Comparison of ENCODE assay signal across 10 cellular contexts in genomic region chr10:88070080-88070880, GRCh38.
DNase-seq lines count a peak whose midpoint lies in the region; ATAC-seq and TF ChIP-seq lines count a peak whose summit lies in the region.
"Had no signal": no experiment of that assay in that cellular context is flagged by ENCODE, and none has a peak within 500 bp of the region (broad histone marks: within the 10 kb centered on the region; RNA-seq: fewer than 3 reads in every experiment).

No MANE protein-coding gene starts in this region.

- DNase-seq in NB4 (ENCODE audit: low read depth) = peak; percentile 98
- DNase-seq in midbrain (lab: John Stamatoyannopoulos, UW) = no peak
- no peak for DNase-seq in COR-L47 (lab: John Stamatoyannopoulos, UW)
- DNase-seq in CD4-positive, alpha-beta memory T cell = no peak
- DNase-seq in OCI-M1 (lab: John Stamatoyannopoulos, UW) = no peak
- DNase-seq: stimulated activated naive CD8-positive, alpha-beta T cell treated with anti-CD3 and anti-CD28 coated beads, Interleukin-15, amount 100 ng/mL, for 72 hours had no signal

- H3K36me3 Mint-ChIP-seq in CD4-positive, alpha-beta memory T cell = no peaks in the 10 kb centered on the region
- H3K36me3 Mint-ChIP-seq: brain had no signal

- H3K27me3 Mint-ChIP-seq in CD4-positive, alpha-beta memory T cell = no peaks in the 10 kb centered on the region
- H3K27me3 Mint-ChIP-seq: brain; stimulated activated naive CD8-positive, alpha-beta T cell treated with anti-CD3 and anti-CD28 coated beads, Interleukin-15, amount 100 ng/mL, for 72 hours had no signal

- CTCF ChIA-PET in CD4-positive, alpha-beta memory T cell (lab: Charles Lee; ENCODE audit: partially characterized antibody) = no interaction called here

- no peaks in the 10 kb centered on the region for H3K9me3 ChIP-seq in neutrophil
- no peaks in the 10 kb centered on the region for H3K9me3 ChIP-seq in CD4-positive, alpha-beta memory T cell (ENCODE audit: control insufficient read depth in 1 of 2, low read length in 2 of 2)

- peaks cover 78 to 79% of the 10 kb centered on the region in 2 experiments for H3K4me1 ChIP-seq in neutrophil (ENCODE audit: control insufficient read depth in 1 of 2, insufficient read depth in 1 of 2, low read depth in 1 of 2, low read length in 1 of 2)
- H3K4me1 ChIP-seq in CD4-positive, alpha-beta memory T cell (ENCODE audit: insufficient read depth, low read length) = peaks cover 29% of the 10 kb centered on the region

- peak overlapping the region; percentile 95 for H3K27ac ChIP-seq in neutrophil
- H3K27ac ChIP-seq in CD4-positive, alpha-beta memory T cell (ENCODE audit: low read depth, low read length) = no peak overlapping the region

- no peak overlapping the region for H3K4me3 ChIP-seq in NB4 (ENCODE audit: low read depth, low read length)
- no peak overlapping the region for H3K4me3 ChIP-seq in neutrophil (ENCODE audit: low read depth in 1 of 2, low read length in 1 of 2)
- no peak overlapping the region for H3K4me3 ChIP-seq in CD4-positive, alpha-beta memory T cell (ENCODE audit: low read length in 2 of 2)

- peaks cover 0 to 2% (median 0%) of the 10 kb centered on the region in 8 donors for H3K9me3 Mint-ChIP-seq in CD4-positive, alpha-beta memory T cell
- H3K9me3 Mint-ChIP-seq: stimulated activated naive CD8-positive, alpha-beta T cell treated with anti-CD3 and anti-CD28 coated beads, Interleukin-15, amount 100 ng/mL, for 72 hours had no signal

- H3K27me3 ChIP-seq in neutrophil = no peaks in the 10 kb centered on the region
- H3K27me3 ChIP-seq in CD4-positive, alpha-beta memory T cell (ENCODE audit: insufficient read depth, low read length) = no peaks in the 10 kb centered on the region

- H3K4me1 Mint-ChIP-seq in CD4-positive, alpha-beta memory T cell = peaks cover 24 to 38% (median 30%) of the 10 kb centered on the region in 4 donors

- peaks cover 10% of the 10 kb centered on the region for H3K36me3 ChIP-seq in neutrophil
- H3K36me3 ChIP-seq in CD4-positive, alpha-beta memory T cell (ENCODE audit: insufficient read depth, low read length) = no peaks in the 10 kb centered on the region

- TF ChIP-seq CTCF in NB4 (IDR thresholded peaks at IDR 0.05; ENCODE audit: low read depth, low read length) (no peak), neutrophil (IDR thresholded peaks at IDR 0.05) (no peak)

- no peak for TF ChIP-seq POLR2A in NB4 (IDR thresholded peaks at IDR 0.05; ENCODE audit: extremely low read depth, insufficient read length)

- ATAC-seq in GM18870 (IDR thresholded peaks at IDR 0.05; ENCODE audit: unreplicated experiment) (peak; percentile 40), HG02678 (IDR thresholded peaks at IDR 0.05; ENCODE audit: unreplicated experiment) (peak; percentile 48)
- ATAC-seq: stimulated activated naive CD8-positive, alpha-beta T cell treated with anti-CD3 and anti-CD28 coated beads, Interleukin-15, amount 100 ng/mL, for 72 hours had no signal

- POLR2A ChIA-PET in CD4-positive, alpha-beta memory T cell (lab: Charles Lee; ENCODE audit: partially characterized antibody) = no interaction called here

- H3K27ac Mint-ChIP-seq in CD4-positive, alpha-beta memory T cell = no peak overlapping the region
- H3K27ac Mint-ChIP-seq: brain; stimulated activated naive CD8-positive, alpha-beta T cell treated with anti-CD3 and anti-CD28 coated beads, Interleukin-15, amount 100 ng/mL, for 72 hours had no signal

- H3K4me3 Mint-ChIP-seq in CD4-positive, alpha-beta memory T cell = no peak overlapping the region
- H3K4me3 Mint-ChIP-seq: brain; stimulated activated naive CD8-positive, alpha-beta T cell treated with anti-CD3 and anti-CD28 coated beads, Interleukin-15, amount 100 ng/mL, for 72 hours had no signal

- intact Hi-C loops in CD4-positive, alpha-beta memory T cell (cut with micrococcal nuclease) = no loop called here
